Comparison of ENCODE assay signal across 17 cellular contexts in genomic region chr22:29559030-29559429, GRCh38. TPM values are rescaled to one million over a fixed set of nuclear protein-coding genes. Genes with fewer than 3 reads are reported as not detected.
DNase-seq lines count a peak whose midpoint lies in the region; ATAC-seq and TF ChIP-seq lines count a peak whose summit lies in the region.
"Had no signal": no experiment of that assay in that cellular context is flagged by ENCODE, and none has a peak within 500 bp of the region (broad histone marks: within the 10 kb centered on the region; RNA-seq: fewer than 3 reads in every experiment).

No MANE protein-coding gene starts in this region.

- no TSS peak for BruUV-seq in IMR-90 (replicated peaks; lab: Mats Ljungman, UMichigan)

- H3K4me1 Mint-ChIP-seq in activated naive CD4-positive, alpha-beta T cell treated with anti-CD3 and anti-CD28 coated beads, Interleukin-2, amount 10 ng/mL, durations not matched to agents 7 days and 5 days, result peaks cover 3% of the 10 kb centered on the region
- peaks cover 5% of the 10 kb centered on the region for H3K4me1 Mint-ChIP-seq in endothelial cell (ENCODE audit: unreplicated experiment)
- no peaks in the 10 kb centered on the region for H3K4me1 Mint-ChIP-seq in stimulated activated effector memory CD8-positive, alpha-beta T cell treated with anti-CD3 and anti-CD28 coated beads, Interleukin-12 subunit alpha, Interleukin-12 subunit beta, amount 100 ng/mL, for 72 hours
- H3K4me1 Mint-ChIP-seq: GM23338 had no signal

- in situ Hi-C loops in IMR-90 (cut with MboI; ENCODE audit: low sequenced_read_pairs), result no loop called here

- no peaks in the 10 kb centered on the region for H3K9me3 ChIP-seq in IMR-90 (ENCODE audit: control insufficient read depth, insufficient read depth, low read length)
- H3K9me3 ChIP-seq: BLaER1 had no signal

- no peak overlapping the region for H2AK9ac ChIP-seq in IMR-90 (replicated peaks; ENCODE audit: low read depth, low read length, poor library complexity)

- H2AFZ ChIP-seq in IMR-90 (replicated peaks; ENCODE audit: low read length, poor library complexity), result no peak overlapping the region
- H2AFZ ChIP-seq: GM23338 had no signal

- H3K4me2 ChIP-seq in IMR-90 (ENCODE audit: low read depth, low read length), result no peak overlapping the region
- H3K4me2 ChIP-seq: BLaER1, GM23338 had no signal

- no peak overlapping the region for H3K14ac ChIP-seq in IMR-90 (replicated peaks; ENCODE audit: low read depth, low read length)

- no peak for TF ChIP-seq CTCF in IMR-90 (conservative IDR thresholded peaks at IDR 0.05; ENCODE audit: low read depth, low read length)
- no peak for TF ChIP-seq CTCF in endothelial cell (IDR thresholded peaks at IDR 0.05; ENCODE audit: unreplicated experiment)

- dilution Hi-C loops in IMR-90 (cut with HindIII; ENCODE audit: low sequenced_read_pairs, unreplicated experiment), result no loop called here

- no peak overlapping the region for H2AK5ac ChIP-seq in IMR-90 (ENCODE audit: low read depth, low read length)

- H3K36me3 ChIP-seq in IMR-90 (ENCODE audit: control insufficient read depth, insufficient read depth, low read length), result peaks cover 48% of the 10 kb centered on the region

- H3K27me3 Mint-ChIP-seq in activated naive CD4-positive, alpha-beta T cell treated with anti-CD3 and anti-CD28 coated beads, Interleukin-2, amount 10 ng/mL, durations not matched to agents 7 days and 5 days, result no peaks in the 10 kb centered on the region
- H3K27me3 Mint-ChIP-seq in endothelial cell (ENCODE audit: unreplicated experiment), result peaks cover 3% of the 10 kb centered on the region
- H3K27me3 Mint-ChIP-seq: CD4-positive, alpha-beta memory T cell; IgD-negative memory B cell had no signal

- no peak for TF ChIP-seq POLR2A in IMR-90 (IDR thresholded peaks at IDR 0.05; ENCODE audit: low read depth, low read length)

- no peak overlapping the region for H3K27ac ChIP-seq in IMR-90 (ENCODE audit: insufficient read depth, low read length)
- H3K27ac ChIP-seq: 22Rv1, BLaER1 had no signal

- no peak for DNase-seq in activated naive CD4-positive, alpha-beta T cell treated with anti-CD3 and anti-CD28 coated beads, Interleukin-2, amount 50 U/mL, for 72 hours (ENCODE audit: low spot score in 2 of 2)
- DNase-seq in activated naive CD4-positive, alpha-beta T cell treated with anti-CD3 and anti-CD28 coated beads, Interleukin-2, amount 10 ng/mL, durations not matched to agents 7 days and 5 days, result no peak
- DNase-seq in IMR-90 (no peak), endothelial cell (ENCODE audit: low spot score) (no peak)
- no peak for DNase-seq in stimulated activated effector memory CD8-positive, alpha-beta T cell treated with anti-CD3 and anti-CD28 coated beads, Interleukin-12 subunit alpha, Interleukin-12 subunit beta, amount 100 ng/mL, for 72 hours (ENCODE audit: low spot score in 2 of 2)
- DNase-seq in activated effector memory CD4-positive, alpha-beta T cell treated with anti-CD3 and anti-CD28 coated beads, Interleukin-2, amount 50 U/mL, for 16 hours, result no peak
- DNase-seq: CD4-positive, alpha-beta memory T cell; DND-41; EL; HCEC 1CT had no signal

- ATAC-seq in activated naive CD4-positive, alpha-beta T cell treated with anti-CD3 and anti-CD28 coated beads, Interleukin-2, amount 50 U/mL, for 72 hours, result no peak
- ATAC-seq in IMR-90 (ENCODE audit: low read depth), result no peak
- no peak for ATAC-seq in stimulated activated effector memory CD8-positive, alpha-beta T cell treated with anti-CD3 and anti-CD28 coated beads, Interleukin-12 subunit alpha, Interleukin-12 subunit beta, amount 100 ng/mL, for 72 hours
- no peak for ATAC-seq in GM21526 (IDR thresholded peaks at IDR 0.05; ENCODE audit: low FRiP score, unreplicated experiment)
- ATAC-seq: GM12878, GM23338 had no signal

- H3K4me1 ChIP-seq in IMR-90 (ENCODE audit: control insufficient read depth, insufficient read depth, low read length), result no peaks in the 10 kb centered on the region; the same call in 1 of the 2 replicates

- no peak overlapping the region for H2BK120ac ChIP-seq in IMR-90 (ENCODE audit: low read depth, low read length)

- peak overlapping the region; percentile 16 to 56 for H3K27ac Mint-ChIP-seq in activated naive CD4-positive, alpha-beta T cell treated with anti-CD3 and anti-CD28 coated beads, Interleukin-2, amount 50 U/mL, for 72 hours
- H3K27ac Mint-ChIP-seq in activated naive CD4-positive, alpha-beta T cell treated with anti-CD3 and anti-CD28 coated beads, Interleukin-2, amount 10 ng/mL, durations not matched to agents 7 days and 5 days, result no peak overlapping the region
- no peak overlapping the region for H3K27ac Mint-ChIP-seq in endothelial cell (ENCODE audit: unreplicated experiment)
- peak overlapping the region; percentile 19 for H3K27ac Mint-ChIP-seq in stimulated activated effector memory CD8-positive, alpha-beta T cell treated with anti-CD3 and anti-CD28 coated beads, Interleukin-12 subunit alpha, Interleukin-12 subunit beta, amount 100 ng/mL, for 72 hours
- H3K27ac Mint-ChIP-seq: CD14-positive monocyte, GM23338 had no signal

- H3K18ac ChIP-seq in IMR-90 (ENCODE audit: low read depth, low read length), result no peak overlapping the region

- no peaks in the 10 kb centered on the region for H4K20me1 ChIP-seq in IMR-90 (ENCODE audit: insufficient read depth, low read length)
- H4K20me1 ChIP-seq: BLaER1 had no signal

- H4K91ac ChIP-seq in IMR-90 (ENCODE audit: insufficient read depth, low read depth, low read length), result no peak overlapping the region

- H3K9me3 Mint-ChIP-seq in activated naive CD4-positive, alpha-beta T cell treated with anti-CD3 and anti-CD28 coated beads, Interleukin-2, amount 50 U/mL, for 72 hours, result no peaks in the 10 kb centered on the region
- no peaks in the 10 kb centered on the region for H3K9me3 Mint-ChIP-seq in activated naive CD4-positive, alpha-beta T cell treated with anti-CD3 and anti-CD28 coated beads, Interleukin-2, amount 10 ng/mL, durations not matched to agents 7 days and 5 days
- no peaks in the 10 kb centered on the region for H3K9me3 Mint-ChIP-seq in endothelial cell (ENCODE audit: unreplicated experiment)
- no peaks in the 10 kb centered on the region for H3K9me3 Mint-ChIP-seq in stimulated activated effector memory CD8-positive, alpha-beta T cell treated with anti-CD3 and anti-CD28 coated beads, Interleukin-12 subunit alpha, Interleukin-12 subunit beta, amount 100 ng/mL, for 72 hours
- H3K9me3 Mint-ChIP-seq: GM23338, IgD-negative memory B cell had no signal

- peaks cover 0 to under 1% of the 10 kb centered on the region in 2 experiments; a peak in 1 of 4 replicates for H3K79me1 ChIP-seq in IMR-90 (ENCODE audit: low read depth in 1 of 2, low read length in 2 of 2)

- H4K5ac ChIP-seq in IMR-90 (ENCODE audit: low read depth, low read length), result no peak overlapping the region

- H3K56ac ChIP-seq in IMR-90 (ENCODE audit: extremely low read depth, insufficient read depth, low read length), result no peak overlapping the region

- H2BK20ac ChIP-seq in IMR-90 (ENCODE audit: low read depth, low read length), result no peak overlapping the region

- H4K8ac ChIP-seq in IMR-90 (ENCODE audit: low read depth in 2 of 2, low read length in 2 of 2), result no peak overlapping the region

- H2BK5ac ChIP-seq in IMR-90 (ENCODE audit: low read depth, low read length, poor library complexity, severe bottlenecking), result no peak overlapping the region

- no peak overlapping the region for H3K4ac ChIP-seq in IMR-90 (ENCODE audit: low read depth, low read length)

- H3K9ac ChIP-seq in IMR-90 (ENCODE audit: low read depth, low read length), result no peak overlapping the region
- H3K9ac ChIP-seq: BLaER1 had no signal

- H2BK15ac ChIP-seq in IMR-90 (ENCODE audit: low read depth, low read length), result no peak overlapping the region

- peaks cover 0 to 8% of the 10 kb centered on the region in 2 donors for H3K36me3 Mint-ChIP-seq in activated naive CD4-positive, alpha-beta T cell treated with anti-CD3 and anti-CD28 coated beads, Interleukin-2, amount 50 U/mL, for 72 hours
- H3K36me3 Mint-ChIP-seq in activated naive CD4-positive, alpha-beta T cell treated with anti-CD3 and anti-CD28 coated beads, Interleukin-2, amount 10 ng/mL, durations not matched to agents 7 days and 5 days, result peaks cover 23% of the 10 kb centered on the region
- peaks cover 47% of the 10 kb centered on the region for H3K36me3 Mint-ChIP-seq in endothelial cell (ENCODE audit: low read depth, unreplicated experiment)
- H3K36me3 Mint-ChIP-seq in stimulated activated effector memory CD8-positive, alpha-beta T cell treated with anti-CD3 and anti-CD28 coated beads, Interleukin-12 subunit alpha, Interleukin-12 subunit beta, amount 100 ng/mL, for 72 hours, result peaks cover 56% of the 10 kb centered on the region
- H3K36me3 Mint-ChIP-seq: IgD-negative memory B cell had no signal

- CTCF ChIA-PET in activated naive CD4-positive, alpha-beta T cell treated with anti-CD3 and anti-CD28 coated beads, Interleukin-2, amount 10 ng/mL, durations not matched to agents 7 days and 5 days (lab: Charles Lee), result no interaction called here
- CTCF ChIA-PET in IMR-90 (lab: Yijun Ruan, JAX), result no interaction called here

- intact Hi-C loops in IMR-90 (cut with micrococcal nuclease), result no loop called here

- H3K27me3 ChIP-seq in IMR-90 (ENCODE audit: control insufficient read depth, insufficient read depth, low read length), result no peaks in the 10 kb centered on the region
- H3K27me3 ChIP-seq: BLaER1 had no signal

- no peak overlapping the region for H3K23ac ChIP-seq in IMR-90 (ENCODE audit: low read depth, low read length)

- H3K9me1 ChIP-seq in IMR-90 (ENCODE audit: insufficient read depth, low read length), result no peaks in the 10 kb centered on the region

- H3K4me3 Mint-ChIP-seq in activated naive CD4-positive, alpha-beta T cell treated with anti-CD3 and anti-CD28 coated beads, Interleukin-2, amount 10 ng/mL, durations not matched to agents 7 days and 5 days, result no peak overlapping the region
- peak overlapping the region; percentile 56 for H3K4me3 Mint-ChIP-seq in endothelial cell (ENCODE audit: unreplicated experiment)
- H3K4me3 Mint-ChIP-seq in stimulated activated effector memory CD8-positive, alpha-beta T cell treated with anti-CD3 and anti-CD28 coated beads, Interleukin-12 subunit alpha, Interleukin-12 subunit beta, amount 100 ng/mL, for 72 hours, result no peak overlapping the region
- H3K4me3 Mint-ChIP-seq: CD14-positive monocyte; CD4-positive, alpha-beta memory T cell; GM23338 had no signal

- POLR2A ChIA-PET in IMR-90 (lab: Charles Lee; ENCODE audit: unreplicated experiment), result no interaction called here

- no peak for TF ChIP-seq RAD21 in IMR-90 (IDR thresholded peaks at IDR 0.05; ENCODE audit: low read length)

- H3K4me3 ChIP-seq in IMR-90 (ENCODE audit: insufficient read depth, low read depth, low read length), result no peak overlapping the region
- H3K4me3 ChIP-seq: BLaER1, GM12878, GM23338 had no signal

- 97% methylated on average over 5 of the region's 6 CpGs; no CpG with 5 or more reads in 1 of the 2 experiments for WGBS in IMR-90 (ENCODE audit: extremely low coverage in 2 of 2, insufficient read length in 1 of 2), 2 experiments

RNA-seq across cellular contexts. Expression of gene THOC5, which starts 5.5 kb away (rescaled TPM):
- total RNA-seq in activated naive CD4-positive, alpha-beta T cell treated with anti-CD3 and anti-CD28 coated beads, Interleukin-2, amount 50 U/mL, for 72 hours, result 10 to 100 TPM; 50.8 to 82.9 TPM
- total RNA-seq in IMR-90 (2012; rRNA removed) (61.1 and 73.7 TPM in 2 replicates), endothelial cell (ENCODE audit: unreplicated experiment) (76.4 TPM)
- 56.8 and 68.4 TPM in 2 replicates for polyA plus RNA-seq in IMR-90 (2012; rRNA removed)
- polyA plus RNA-seq in IMR-90 (2012; cell fraction: cytosol; rRNA removed), result 32.1 and 46.9 TPM in 2 replicates
- 244 and 250 TPM in 2 replicates for polyA plus RNA-seq in IMR-90 (2012; cell fraction: nucleus; rRNA removed; ENCODE audit: low replicate concordance)

RNA-seq across cellular contexts. Expression of gene NIPSNAP1, which starts 21.9 kb away (rescaled TPM):
- total RNA-seq in activated naive CD4-positive, alpha-beta T cell treated with anti-CD3 and anti-CD28 coated beads, Interleukin-2, amount 50 U/mL, for 72 hours, result 10 to 100 TPM; 64.3 to 74.7 TPM
- 61.4 and 68.3 TPM in 2 replicates for total RNA-seq in IMR-90 (2012; rRNA removed)
- 64.6 and 69.7 TPM in 2 replicates for polyA plus RNA-seq in IMR-90 (2012; rRNA removed)
- polyA plus RNA-seq in IMR-90 (2012; cell fraction: cytosol; rRNA removed), result 50.9 and 61.4 TPM in 2 replicates
- 47.0 and 55.4 TPM in 2 replicates for polyA plus RNA-seq in IMR-90 (2012; cell fraction: nucleus; rRNA removed; ENCODE audit: low replicate concordance)
- 78.0 TPM for total RNA-seq in endothelial cell (ENCODE audit: unreplicated experiment)

RNA-seq across cellular contexts. Expression of gene NF2, which starts 44.4 kb away (rescaled TPM):
- 10 to 100 TPM; 30.6 to 45.0 TPM for total RNA-seq in activated naive CD4-positive, alpha-beta T cell treated with anti-CD3 and anti-CD28 coated beads, Interleukin-2, amount 50 U/mL, for 72 hours
- total RNA-seq in IMR-90 (2012; rRNA removed) (151 and 181 TPM in 2 replicates), endothelial cell (ENCODE audit: unreplicated experiment) (44.3 TPM)
- 56.5 and 59.0 TPM in 2 replicates for polyA plus RNA-seq in IMR-90 (2012; rRNA removed)
- polyA plus RNA-seq in IMR-90 (2012; cell fraction: cytosol; rRNA removed), result 34.7 and 46.5 TPM in 2 replicates
- 36.3 and 38.6 TPM in 2 replicates for polyA plus RNA-seq in IMR-90 (2012; cell fraction: nucleus; rRNA removed; ENCODE audit: low replicate concordance)

Comparison
In these comparisons a context has a peak if more than half of its experiments do, and no peak if none do; other contexts are left out.
1. H3K27ac Mint-ChIP-seq: peak in activated naive CD4-positive, alpha-beta T cell treated with anti-CD3 and anti-CD28 coated beads, Interleukin-2, amount 50 U/mL, for 72 hours (2 of 2) and stimulated activated effector memory CD8-positive, alpha-beta T cell treated with anti-CD3 and anti-CD28 coated beads, Interleukin-12 subunit alpha, Interleukin-12 subunit beta, amount 100 ng/mL, for 72 hours (single experiment); none in activated naive CD4-positive, alpha-beta T cell treated with anti-CD3 and anti-CD28 coated beads, Interleukin-2, amount 10 ng/mL, durations not matched to agents 7 days and 5 days (single experiment) and endothelial cell (single experiment).